In the genomic region with DNA sequence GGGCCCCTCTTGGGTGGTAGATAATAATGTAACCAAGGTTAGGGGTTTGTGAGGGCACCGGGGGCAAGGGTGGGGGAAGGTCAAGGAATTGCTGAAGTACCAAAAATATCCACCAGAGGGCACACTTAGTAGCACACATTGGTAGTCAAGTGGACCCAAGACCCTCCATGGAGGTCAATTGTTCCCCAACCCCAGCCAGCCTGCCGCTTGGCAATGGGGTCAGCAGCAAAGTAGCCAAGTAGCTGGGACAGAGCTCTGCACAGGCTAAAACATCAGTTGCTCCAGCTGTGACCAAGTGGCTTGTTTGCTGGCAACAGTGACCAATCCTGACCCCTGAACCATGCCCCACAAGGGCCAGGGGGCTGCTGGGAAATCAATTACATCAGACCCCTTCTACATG, we compare ENCODE assay signal across 8 cellular contexts.
DNase-seq lines count a peak whose midpoint lies in the region; ATAC-seq, FAIRE-seq and TF ChIP-seq lines count a peak whose summit lies in the region.

No MANE protein-coding gene starts in this region.

- H2AFZ ChIP-seq in PC-9: no peak overlapping the region

- H3K27me3 ChIP-seq in CD4-positive, alpha-beta memory T cell (ENCODE audit: insufficient read depth, low read length): no peaks in the 10 kb centered on the region
- H3K27me3 ChIP-seq in PC-9 (ENCODE audit: insufficient read depth, low read depth) (no peaks in the 10 kb centered on the region), right atrium auricular region (no peaks in the 10 kb centered on the region), small intestine (ENCODE audit: control insufficient read depth in 2 of 2, insufficient read depth in 2 of 2, low read length in 2 of 2) (no peaks in the 10 kb centered on the region)

- H3K4me3 Mint-ChIP-seq in CD4-positive, alpha-beta memory T cell: no peak overlapping the region
- no peak overlapping the region for H3K4me3 Mint-ChIP-seq in activated naive CD8-positive, alpha-beta T cell treated with anti-CD3 and anti-CD28 coated beads for 36 hours

- H3K4me1 ChIP-seq in CD4-positive, alpha-beta memory T cell (ENCODE audit: insufficient read depth, low read length): no peaks in the 10 kb centered on the region
- H3K4me1 ChIP-seq in PC-9 (replicated peaks; ENCODE audit: insufficient read depth) (no peaks in the 10 kb centered on the region), right atrium auricular region (peaks cover 0 to 14% of the 10 kb centered on the region in 2 donors), small intestine (ENCODE audit: control insufficient read depth in 2 of 2, insufficient read depth in 1 of 2, low read depth in 1 of 2, low read length in 1 of 2) (no peaks in the 10 kb centered on the region)

- H3K27ac ChIP-seq in CD4-positive, alpha-beta memory T cell (ENCODE audit: low read depth, low read length): no peak overlapping the region
- H3K27ac ChIP-seq in PC-9 (no peak overlapping the region), right atrium auricular region (no peak overlapping the region), small intestine (ENCODE audit: low read depth in 1 of 2, low read length in 1 of 2) (no peak overlapping the region)

- ATAC-seq in GM19023 (IDR thresholded peaks at IDR 0.05; ENCODE audit: unreplicated experiment) (peak; percentile 51), HG03139 (IDR thresholded peaks at IDR 0.05; ENCODE audit: unreplicated experiment) (no peak)

- H3K36me3 Mint-ChIP-seq in CD4-positive, alpha-beta memory T cell: peaks cover 0 to 3% of the 10 kb centered on the region in 2 donors
- no peaks in the 10 kb centered on the region for H3K36me3 Mint-ChIP-seq in activated naive CD8-positive, alpha-beta T cell treated with anti-CD3 and anti-CD28 coated beads for 36 hours

- H3K27me3 Mint-ChIP-seq in CD4-positive, alpha-beta memory T cell: no peaks in the 10 kb centered on the region
- no peaks in the 10 kb centered on the region for H3K27me3 Mint-ChIP-seq in activated naive CD8-positive, alpha-beta T cell treated with anti-CD3 and anti-CD28 coated beads for 36 hours

- WGBS in small intestine, 3 donors: 16 to 26% (median 22%) methylated on average over 2 of the region's 2 CpGs

- H3K9me2 ChIP-seq in PC-9 (ENCODE audit: insufficient read depth): no peaks in the 10 kb centered on the region

- no peak for FAIRE-seq in small intestine (lab: Jason Lieb, UNC)

- TF ChIP-seq CTCF in PC-9 (conservative IDR thresholded peaks at IDR 0.05) (peak; percentile 97), right atrium auricular region (IDR thresholded peaks at IDR 0.05) (peak; percentile 64 to 88)

- intact Hi-C loops in CD4-positive, alpha-beta memory T cell (cut with micrococcal nuclease): loop anchor here (1.0 to 5.0 kb wide), 4 partner anchors 77 to 184 kb away; no protein-coding TSS in a partner anchor
- intact Hi-C loops in PC-9 (cut with micrococcal nuclease; ENCODE audit: unreplicated experiment): loop anchor here (1.0 to 5.0 kb wide), 3 partner anchors 79 to 182 kb away; partner anchors contain the start of gene SFXN5

- H3K27ac Mint-ChIP-seq in CD4-positive, alpha-beta memory T cell: no peak overlapping the region
- H3K27ac Mint-ChIP-seq in activated naive CD8-positive, alpha-beta T cell treated with anti-CD3 and anti-CD28 coated beads for 36 hours: no peak overlapping the region

- POLR2A ChIA-PET in CD4-positive, alpha-beta memory T cell (lab: Charles Lee; ENCODE audit: partially characterized antibody): interaction anchor here (1.0 kb wide), 1 partner anchor 184 kb away, joined by 3 read pairs; no protein-coding TSS in a partner anchor
- POLR2A ChIA-PET in PC-9 (lab: Charles Lee; ENCODE audit: unreplicated experiment): no interaction called here

- DNase-seq in CD4-positive, alpha-beta memory T cell: peak; percentile 43 to 57 (median 49)
- DNase-seq in PC-9 (peak in 1 of 2 experiments; percentile 30), right atrium auricular region (ENCODE audit: low spot score) (peak; percentile 56), small intestine (peak; percentile 32), T1000 (lab: John Stamatoyannopoulos, UW) (no peak)
- DNase-seq in activated naive CD8-positive, alpha-beta T cell treated with anti-CD3 and anti-CD28 coated beads for 36 hours: peak; percentile 16

- no peaks in the 10 kb centered on the region for H3K79me2 ChIP-seq in PC-9 (ENCODE audit: low read depth)

- CTCF ChIA-PET in CD4-positive, alpha-beta memory T cell (lab: Charles Lee; ENCODE audit: partially characterized antibody): interaction anchor here (0.6 to 10.8 kb wide), 8 partner anchors 12 to 219 kb away, joined by 3 to 184 read pairs (median 4); no protein-coding TSS in a partner anchor
- CTCF ChIA-PET in PC-9 (lab: Charles Lee): no interaction called here

- H3K9me3 ChIP-seq in CD4-positive, alpha-beta memory T cell (ENCODE audit: control insufficient read depth in 1 of 2, low read length in 2 of 2): no peaks in the 10 kb centered on the region
- no peaks in the 10 kb centered on the region for H3K9me3 ChIP-seq in PC-9 (ENCODE audit: insufficient read depth, low read depth)
- H3K9me3 ChIP-seq in right atrium auricular region: no peaks in the 10 kb centered on the region
- H3K9me3 ChIP-seq in small intestine (ENCODE audit: control insufficient read depth, low read depth): no peaks in the 10 kb centered on the region

- no peak overlapping the region for H3K4me2 ChIP-seq in PC-9

- no peaks in the 10 kb centered on the region for H3K9me3 Mint-ChIP-seq in CD4-positive, alpha-beta memory T cell
- no peaks in the 10 kb centered on the region for H3K9me3 Mint-ChIP-seq in activated naive CD8-positive, alpha-beta T cell treated with anti-CD3 and anti-CD28 coated beads for 36 hours

- BruUV-seq in PC-9 (replicated peaks; lab: Mats Ljungman, UMichigan): no TSS peak

- H3K4me1 Mint-ChIP-seq in CD4-positive, alpha-beta memory T cell: no peaks in the 10 kb centered on the region
- no peaks in the 10 kb centered on the region for H3K4me1 Mint-ChIP-seq in activated naive CD8-positive, alpha-beta T cell treated with anti-CD3 and anti-CD28 coated beads for 36 hours

- no peaks in the 10 kb centered on the region for H3K36me3 ChIP-seq in CD4-positive, alpha-beta memory T cell (ENCODE audit: insufficient read depth, low read length)
- H3K36me3 ChIP-seq in PC-9 (ENCODE audit: low read depth): no peaks in the 10 kb centered on the region
- peaks cover 6% of the 10 kb centered on the region for H3K36me3 ChIP-seq in right atrium auricular region
- H3K36me3 ChIP-seq in small intestine (ENCODE audit: control insufficient read depth in 2 of 2, insufficient read depth in 2 of 2, low read length in 2 of 2): peaks cover 0 to 2% of the 10 kb centered on the region in 2 donors

- H3F3A ChIP-seq in PC-9 (ENCODE audit: insufficient read depth, low read depth): no peaks in the 10 kb centered on the region

- no peak overlapping the region for H3K4me3 ChIP-seq in CD4-positive, alpha-beta memory T cell (ENCODE audit: low read length in 2 of 2)
- H3K4me3 ChIP-seq in PC-9 (no peak overlapping the region), right atrium auricular region (no peak overlapping the region), small intestine (ENCODE audit: low read depth in 1 of 2, low read length in 2 of 2) (no peak overlapping the region)

- H4K20me1 ChIP-seq in PC-9 (ENCODE audit: insufficient read depth): no peaks in the 10 kb centered on the region
